ENCODE assay signal across 10 cellular contexts in the genomic region with DNA sequence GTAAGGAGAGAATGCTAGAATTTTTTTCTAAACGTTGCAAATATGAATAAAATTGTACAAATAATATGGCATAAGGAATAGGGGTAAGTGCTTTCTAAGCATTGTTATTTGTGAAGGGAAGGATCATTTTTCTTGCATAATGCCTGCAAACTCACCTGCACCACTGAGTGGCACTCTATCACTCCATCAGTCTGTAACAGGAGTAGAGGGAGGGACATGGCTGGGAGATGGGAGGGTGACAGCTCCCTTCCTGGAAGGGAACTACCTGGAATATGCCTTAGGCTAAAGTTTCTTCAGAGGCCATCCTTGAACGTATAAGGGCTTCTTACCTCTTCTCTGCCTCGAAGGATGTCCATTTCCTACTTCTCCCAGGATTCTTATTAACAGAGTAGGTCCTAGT. TPM values are rescaled to one million over a fixed set of nuclear protein-coding genes. Genes with fewer than 3 reads are reported as not detected.
DNase-seq lines count a peak whose midpoint lies in the region; TF ChIP-seq lines count a peak whose summit lies in the region.
"Had no signal": no experiment of that assay in that cellular context is flagged by ENCODE, and none has a peak within 500 bp of the region (broad histone marks: within the 10 kb centered on the region; RNA-seq: fewer than 3 reads in every experiment).

No MANE protein-coding gene starts in this region.

- no peak overlapping the region for H3K27ac Mint-ChIP-seq in HFFc6
- H3K27ac Mint-ChIP-seq: IgD-negative memory B cell had no signal

- peak overlapping the region; percentile 85 for H3K27ac ChIP-seq in smooth muscle cell (ENCODE audit: low read depth)
- H3K27ac ChIP-seq: neutrophil had no signal

- no peak overlapping the region for H2AFZ ChIP-seq in smooth muscle cell (ENCODE audit: low read depth)

- H3K4me1 ChIP-seq in smooth muscle cell (ENCODE audit: low read depth) = peaks cover 4% of the 10 kb centered on the region

- H3K9ac ChIP-seq in smooth muscle cell (ENCODE audit: low read depth) = no peak overlapping the region

- no peaks in the 10 kb centered on the region; the same call in 1 of the 2 replicates for H3K27me3 Mint-ChIP-seq in HFFc6 (ENCODE audit: insufficient read depth)
- H3K27me3 Mint-ChIP-seq: IgD-negative memory B cell had no signal

- H3K27me3 ChIP-seq in smooth muscle cell (ENCODE audit: low read depth) (no peaks in the 10 kb centered on the region), MG63 (no peaks in the 10 kb centered on the region)
- H3K27me3 ChIP-seq: neutrophil had no signal

- H3K9me3 ChIP-seq in smooth muscle cell (replicated peaks; ENCODE audit: low read depth) = no peaks in the 10 kb centered on the region
- peaks cover 3% of the 10 kb centered on the region; the same call in 1 of the 2 replicates for H3K9me3 ChIP-seq in MG63
- H3K9me3 ChIP-seq: neutrophil had no signal

- no peak overlapping the region for H3K4me3 ChIP-seq in epithelial cell of proximal tubule (ENCODE audit: low read depth, low read length)
- H3K4me3 ChIP-seq in smooth muscle cell = no peak overlapping the region
- H3K4me3 ChIP-seq in MG63 = no peak overlapping the region

- no peak overlapping the region for H3K4me2 ChIP-seq in smooth muscle cell

- TF ChIP-seq CTCF in HFFc6 (IDR thresholded peaks at IDR 0.05) (0 out of 2 replicates have a peak, but pooled peaks have one; percentile 17), epithelial cell of proximal tubule (conservative IDR thresholded peaks at IDR 0.05; ENCODE audit: low read depth, low read length) (peak; percentile 65), smooth muscle cell (IDR thresholded peaks at IDR 0.05; ENCODE audit: borderline replicate concordance, insufficient read depth, poor library complexity, severe bottlenecking) (peak; percentile 18)

- no peaks in the 10 kb centered on the region for H3K36me3 Mint-ChIP-seq in HFFc6 (ENCODE audit: low read depth)
- H3K36me3 Mint-ChIP-seq: IgD-negative memory B cell had no signal

- DNase-seq in HFFc6 (no peak), NCI-H510A treated with DMSO at 0.1 percent for 48 hours (lab: John Stamatoyannopoulos, UW) (peak; percentile 18), epithelial cell of proximal tubule (ENCODE audit: low read depth) (peak; percentile 4), smooth muscle cell (lab: John Stamatoyannopoulos, UW; ENCODE audit: unreplicated experiment) (no peak), MG63 (no peak), SKM-1 (lab: John Stamatoyannopoulos, UW; ENCODE audit: unreplicated experiment) (no peak), posterior cingulate gyrus (no peak)
- DNase-seq in effector CD4-positive, alpha-beta T cell = no peak

- H3K36me3 ChIP-seq in smooth muscle cell (ENCODE audit: low read depth) (no peaks in the 10 kb centered on the region), MG63 (no peaks in the 10 kb centered on the region)
- H3K36me3 ChIP-seq: neutrophil had no signal

- H3F3A ChIP-seq in smooth muscle cell (ENCODE audit: low read depth) = no peaks in the 10 kb centered on the region

- H3K79me2 ChIP-seq in smooth muscle cell (ENCODE audit: low read depth) = no peaks in the 10 kb centered on the region

- H3K4me3 Mint-ChIP-seq in HFFc6 = no peak overlapping the region
- H3K4me3 Mint-ChIP-seq: IgD-negative memory B cell had no signal

- H3K4me1 Mint-ChIP-seq in HFFc6 (ENCODE audit: low read depth) = peaks cover 30% of the 10 kb centered on the region
- H3K4me1 Mint-ChIP-seq: IgD-negative memory B cell had no signal

- H4K20me1 ChIP-seq in smooth muscle cell (ENCODE audit: low read depth) = no peaks in the 10 kb centered on the region

- no peaks in the 10 kb centered on the region for H3K9me3 Mint-ChIP-seq in HFFc6

- WGBS in smooth muscle cell (ENCODE audit: low lambda C conversion rate) = 33% methylated on average over 3 of the region's 3 CpGs

- intact Hi-C loops in posterior cingulate gyrus (cut with DNase I) = no loop called here

RNA-seq across cellular contexts. Expression of gene NAALADL2, which starts 3.0 kb away (rescaled TPM):
- 10 to 100 TPM; 12.0 to 15.2 (median 12.3) TPM for total RNA-seq in HFFc6 (2021; fragmentation: NEBNext Ultra II Directional; extraction: Animal tissue kit (Norgen Biotek cat#: 25700))
- total RNA-seq in epithelial cell of proximal tubule (1.0 and 2.9 TPM in 2 replicates), smooth muscle cell (13.8 and 14.6 TPM in 2 replicates)
- polyA plus RNA-seq in smooth muscle cell = 2.5 and 4.8 TPM in 2 replicates
- 1.6 and 1.8 TPM in 2 replicates for total RNA-seq in MG63 (2014; rRNA removed; shearing (Covaris generic); ENCODE audit: low replicate concordance)
- polyA plus RNA-seq: IgD-negative memory B cell had no signal

Comparison
In these comparisons a context has a peak if more than half of its experiments do, and no peak if none do; other contexts are left out.
1. DNase-seq: peak in NCI-H510A treated with DMSO at 0.1 percent for 48 hours (single experiment) and epithelial cell of proximal tubule (single experiment); none in HFFc6 (single experiment), smooth muscle cell (single experiment), MG63 (single experiment), SKM-1 (single experiment), effector CD4-positive, alpha-beta T cell (single experiment) and posterior cingulate gyrus (0 of 10).
2. Peak in every context shown above with its lines, with median percentiles within 50 percentile points of each other: CTCF ChIP-seq.